Comparison of ENCODE assay signal across 7 cellular contexts in the genomic region with DNA sequence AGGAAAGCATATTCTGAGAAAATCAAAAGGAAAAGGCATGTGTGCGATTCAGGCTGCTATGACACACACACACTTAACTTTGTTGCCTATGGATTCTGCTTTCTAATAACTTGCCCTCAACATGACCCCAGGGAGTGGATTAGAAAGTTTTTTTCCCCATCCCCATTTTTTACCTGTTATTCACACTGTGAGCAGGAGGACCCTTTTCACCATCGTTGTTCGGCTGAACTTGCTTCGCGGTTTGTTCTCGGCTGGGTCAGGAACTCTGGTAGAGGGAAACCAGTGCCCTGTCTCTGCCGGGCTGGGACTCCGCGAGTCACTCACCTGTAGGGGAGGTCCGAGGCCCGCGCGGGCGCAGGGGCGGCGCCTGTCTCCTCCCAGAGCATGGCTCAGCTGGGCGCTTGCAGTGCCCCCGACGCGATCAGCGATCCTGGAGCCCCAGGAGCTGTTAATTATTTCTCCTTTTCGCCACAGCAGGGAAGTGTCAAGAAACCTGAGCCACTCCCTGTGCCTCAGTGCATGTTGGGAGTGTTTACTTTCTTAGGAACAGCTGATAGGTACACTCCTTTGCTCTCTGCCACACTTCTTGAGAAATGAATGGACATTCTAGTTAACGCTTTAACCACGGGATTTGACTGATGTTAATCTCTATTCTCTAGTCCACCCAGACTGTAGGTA. TPM values are rescaled to one million over a fixed set of nuclear protein-coding genes. Genes with fewer than 3 reads are reported as not detected.
DNase-seq lines count a peak whose midpoint lies in the region; ATAC-seq, FAIRE-seq and TF ChIP-seq lines count a peak whose summit lies in the region.

A gene with protein sequence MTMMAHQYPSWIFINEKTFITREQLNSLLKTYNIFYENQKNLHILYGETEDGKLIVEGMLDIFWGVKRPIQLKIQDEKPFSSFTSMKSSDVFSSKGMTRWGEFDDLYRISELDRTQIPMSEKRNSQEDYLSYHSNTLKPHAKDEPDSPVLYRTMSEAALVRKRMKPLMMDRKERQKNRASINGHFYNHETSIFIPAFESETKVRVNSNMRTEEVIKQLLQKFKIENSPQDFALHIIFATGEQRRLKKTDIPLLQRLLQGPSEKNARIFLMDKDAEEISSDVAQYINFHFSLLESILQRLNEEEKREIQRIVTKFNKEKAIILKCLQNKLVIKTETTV (minus strand): TSS at position 322 of the 678 bp plus-strand sequence. CDS start 8,641 bp downstream, outside the sequence.

- H3K79me2 ChIP-seq in hepatocyte = peaks cover 11% of the 10 kb centered on the region

- no peaks in the 10 kb centered on the region for H3K36me3 Mint-ChIP-seq in activated CD4-positive, alpha-beta T cell treated with anti-CD3 and anti-CD28 coated beads, Interleukin-2, amount 10 ng/mL, durations not matched to agents 7 days and 5 days (ENCODE audit: low read depth)

- H3K9me2 ChIP-seq in hepatocyte (replicated peaks; ENCODE audit: insufficient read depth) = no peaks in the 10 kb centered on the region

- H2AFZ ChIP-seq in hepatocyte = peak within 1 kb of the TSS; percentile 37

- H3K4me2 ChIP-seq in hepatocyte = peak within 1 kb of the TSS; percentile 74

- H3K9me3 ChIP-seq in hepatocyte (ENCODE audit: low read depth) = no peaks in the 10 kb centered on the region
- H3K9me3 ChIP-seq in small intestine (ENCODE audit: control insufficient read depth, low read depth) = no peaks in the 10 kb centered on the region

- H3K4me1 ChIP-seq in hepatocyte (ENCODE audit: insufficient read depth) (peaks cover 6% of the 10 kb centered on the region), small intestine (ENCODE audit: control insufficient read depth in 2 of 2, insufficient read depth in 1 of 2, low read depth in 1 of 2, low read length in 1 of 2) (peaks cover 0 to 2% of the 10 kb centered on the region in 2 donors)

- H3K9me3 Mint-ChIP-seq in activated CD4-positive, alpha-beta T cell treated with anti-CD3 and anti-CD28 coated beads, Interleukin-2, amount 10 ng/mL, durations not matched to agents 7 days and 5 days = no peaks in the 10 kb centered on the region

- WGBS in hepatocyte (ENCODE audit: low lambda C conversion rate, missing lambda C conversion rate) = 4% methylated on average over 24 of the region's 24 CpGs
- WGBS in small intestine, 3 donors = 1 to 7% (median 4%) methylated on average over 24 of the region's 24 CpGs

- H3K36me3 ChIP-seq in hepatocyte (replicated peaks; ENCODE audit: insufficient read depth, low read depth) (no peaks in the 10 kb centered on the region), small intestine (ENCODE audit: control insufficient read depth in 2 of 2, insufficient read depth in 2 of 2, low read length in 2 of 2) (peaks cover 0 to 2% of the 10 kb centered on the region in 2 donors)

- TF ChIP-seq POLR2A in NB4 (IDR thresholded peaks at IDR 0.05; ENCODE audit: extremely low read depth, insufficient read length) = no peak

- H3K27ac Mint-ChIP-seq in activated CD4-positive, alpha-beta T cell treated with anti-CD3 and anti-CD28 coated beads, Interleukin-2, amount 10 ng/mL, durations not matched to agents 7 days and 5 days = no peak within 1 kb of the TSS

- H4K20me1 ChIP-seq in hepatocyte (ENCODE audit: insufficient read depth, poor library complexity, severe bottlenecking) = no peaks in the 10 kb centered on the region

- POLR2A ChIA-PET in activated CD4-positive, alpha-beta T cell treated with anti-CD3 and anti-CD28 coated beads, Interleukin-2, amount 10 ng/mL, durations not matched to agents 7 days and 5 days (lab: Charles Lee) = no interaction called here

- TF ChIP-seq CTCF in HFF-Myc (IDR thresholded peaks at IDR 0.05; ENCODE audit: low read depth, low read length, missing control alignments) = no peak
- no peak for TF ChIP-seq CTCF in NB4 (IDR thresholded peaks at IDR 0.05; ENCODE audit: low read depth, low read length)
- TF ChIP-seq CTCF in hepatocyte (IDR thresholded peaks at IDR 0.05; ENCODE audit: poor library complexity) = no peak

- H3K27ac ChIP-seq in hepatocyte (peak within 1 kb of the TSS; percentile 91), small intestine (ENCODE audit: low read depth in 1 of 2, low read length in 1 of 2) (peak within 1 kb of the TSS; percentile 84 to 96)

- peak within 1 kb of the TSS; percentile 51 for H3K4me3 Mint-ChIP-seq in activated CD4-positive, alpha-beta T cell treated with anti-CD3 and anti-CD28 coated beads, Interleukin-2, amount 10 ng/mL, durations not matched to agents 7 days and 5 days

- FAIRE-seq in small intestine (lab: Jason Lieb, UNC) = no peak

- H3K4me3 ChIP-seq in HFF-Myc (replicated peaks; ENCODE audit: low read depth, low read length) (0 out of 2 replicates have a peak within 1 kb of the TSS, but pooled peaks have one; percentile 7), NB4 (ENCODE audit: low read depth, low read length) (no peak within 1 kb of the TSS), hepatocyte (peak within 1 kb of the TSS; percentile 37), small intestine (ENCODE audit: low read depth in 1 of 2, low read length in 2 of 2) (peak within 1 kb of the TSS; percentile 16 to 57)

- CTCF ChIA-PET in activated CD4-positive, alpha-beta T cell treated with anti-CD3 and anti-CD28 coated beads, Interleukin-2, amount 10 ng/mL, durations not matched to agents 7 days and 5 days (lab: Charles Lee) = interaction anchor here (1.1 kb wide), 1 partner anchor 44 kb away, joined by 3 read pairs; no protein-coding TSS in a partner anchor

- peak; percentile 93 for ATAC-seq in GM18867 (IDR thresholded peaks at IDR 0.05; ENCODE audit: unreplicated experiment)

- H3K27me3 ChIP-seq in hepatocyte (no peaks in the 10 kb centered on the region), small intestine (ENCODE audit: control insufficient read depth in 2 of 2, insufficient read depth in 2 of 2, low read length in 2 of 2) (no peaks in the 10 kb centered on the region)

- H3K4me1 Mint-ChIP-seq in activated CD4-positive, alpha-beta T cell treated with anti-CD3 and anti-CD28 coated beads, Interleukin-2, amount 10 ng/mL, durations not matched to agents 7 days and 5 days = peaks cover 13% of the 10 kb centered on the region

- H3K27me3 Mint-ChIP-seq in activated CD4-positive, alpha-beta T cell treated with anti-CD3 and anti-CD28 coated beads, Interleukin-2, amount 10 ng/mL, durations not matched to agents 7 days and 5 days = peaks cover 22% of the 10 kb centered on the region

- DNase-seq in HFF-Myc (ENCODE audit: extremely low read depth, low read depth) = no peak
- DNase-seq in NB4 (ENCODE audit: low read depth) = peak; percentile 19
- no peak for DNase-seq in activated CD4-positive, alpha-beta T cell treated with anti-CD3 and anti-CD28 coated beads, Interleukin-2, amount 10 ng/mL, durations not matched to agents 7 days and 5 days
- DNase-seq in hepatocyte (ENCODE audit: low spot score) = peak; percentile 91
- peak; percentile 97 for DNase-seq in small intestine
- no peak for DNase-seq in activated gamma-delta T cell (lab: John Stamatoyannopoulos, UW)

RNA-seq across cellular contexts. Expression of the gene that starts here (rescaled TPM):
- under 1 TPM in 1 of 2 experiments, not detected in 1; 0.19 TPM for total RNA-seq in activated CD4-positive, alpha-beta T cell treated with anti-CD3 and anti-CD28 coated beads, Interleukin-2, amount 10 ng/mL, durations not matched to agents 7 days and 5 days
- total RNA-seq in hepatocyte = 6.0 and 6.5 TPM in 2 replicates
- polyA plus RNA-seq in hepatocyte = 2.1 and 3.0 TPM in 2 replicates
- polyA plus RNA-seq in small intestine = 10 to 100 TPM in 2 of 3 donors, 1 to 10 TPM in 1; 4.1 to 16.3 (median 14.6) TPM

Comparison
In these comparisons a context has a peak if more than half of its experiments do, and no peak if none do; other contexts are left out.
1. DNase-seq: peak in NB4 (single experiment), hepatocyte (single experiment) and small intestine (single experiment); none in HFF-Myc (single experiment), activated CD4-positive, alpha-beta T cell treated with anti-CD3 and anti-CD28 coated beads, Interleukin-2, amount 10 ng/mL, durations not matched to agents 7 days and 5 days (single experiment) and activated gamma-delta T cell (single experiment).